In genomic region chr1:20440785-20441200, GRCh38 we compare ENCODE assay signal across 8 cellular contexts. TPM values are rescaled to one million over a fixed set of nuclear protein-coding genes. Genes with fewer than 3 reads are reported as not detected.
DNase-seq lines count a peak whose midpoint lies in the region; ATAC-seq lines count a peak whose summit lies in the region.

No MANE protein-coding gene starts in this region.

- ATAC-seq in GM19324 (IDR thresholded peaks at IDR 0.05; ENCODE audit: low FRiP score, unreplicated experiment), result no peak
- no peak for ATAC-seq in HG03342 (IDR thresholded peaks at IDR 0.05; ENCODE audit: unreplicated experiment)

- peak; percentile 39 for DNase-seq in A172 (ENCODE audit: low spot score)
- DNase-seq in H4 (ENCODE audit: low spot score), result peak; percentile 44
- DNase-seq in SK-N-DZ (ENCODE audit: low spot score), result peak; percentile 48
- DNase-seq in amygdala (lab: John Stamatoyannopoulos, UW), result peak in 46 of 56 donors; percentile 12 to 85 (median 53)
- DNase-seq in hypothalamus (lab: John Stamatoyannopoulos, UW), result peak in 41 of 51 donors; percentile 16 to 79 (median 42)
- DNase-seq in stimulated activated CD4-positive, alpha-beta T cell treated with anti-CD3 and anti-CD28 coated beads, Interleukin-2, amount 100 ng/mL, for 24 hours, result peak; percentile 51 to 53

RNA-seq across cellular contexts. Expression of gene CAMK2N1, which starts 45.2 kb away (rescaled TPM):
- 2.9 and 3.6 TPM in 2 replicates for total RNA-seq in A172 (2014; rRNA removed; shearing (Covaris generic))
- 3.6 and 4.0 TPM in 2 replicates for total RNA-seq in H4 (2014; rRNA removed; shearing (Covaris generic))
- 4.9 and 5.3 TPM in 2 replicates for polyA plus RNA-seq in SK-N-DZ (2014; cell fraction: cytosol; rRNA removed)
- polyA plus RNA-seq in SK-N-DZ (2014; cell fraction: nucleus; rRNA removed), result 1.3 and 3.1 TPM in 2 replicates
